In genomic region chr20:56766528-56766927, GRCh38 we compare ENCODE assay signal across 24 cellular contexts.
"Had no signal": no experiment of that assay in that cellular context is flagged by ENCODE, and none has a peak within 500 bp of the region (broad histone marks: within the 10 kb centered on the region; RNA-seq: fewer than 3 reads in every experiment).

No MANE protein-coding gene starts in this region.

- H3K27me3 Mint-ChIP-seq: activated CD4-positive, alpha-beta memory T cell treated with anti-CD3 and anti-CD28 coated beads for 36 hours; dendritic cell treated with granulocyte-macrophage colony-stimulating factor and Interleukin-4, amounts not matched to agents 40 ng/mL and 50 ng/mL, for 4 days; T-helper 17 cell had no signal

- H3K4me1 Mint-ChIP-seq: brain, natural killer cell, T-helper 17 cell had no signal

- H3K27ac Mint-ChIP-seq: activated CD4-positive, alpha-beta memory T cell treated with anti-CD3 and anti-CD28 coated beads for 36 hours; activated T-cell treated with anti-CD3 and anti-CD28 coated beads, Interleukin-2, amount 50 U/mL, for 72 hours; dendritic cell treated with granulocyte-macrophage colony-stimulating factor and Interleukin-4, amounts not matched to agents 40 ng/mL and 50 ng/mL, for 4 days; natural killer cell; T-helper 17 cell had no signal

- H3K36me3 ChIP-seq: gastroesophageal sphincter, heart left ventricle, neutrophil, ovary, prostate gland, upper lobe of left lung had no signal

- DNase-seq: activated CD4-positive, alpha-beta memory T cell treated with anti-CD3 and anti-CD28 coated beads for 36 hours; activated CD4-positive, alpha-beta T cell treated with anti-CD3 and anti-CD28 coated beads for 48 hours; activated CD4-positive, CD25-positive, alpha-beta regulatory T cell; activated effector memory CD4-positive, alpha-beta T cell treated with anti-CD3 and anti-CD28 coated beads, Interleukin-2, amount 50 U/mL, for 16 hours; activated naive CD4-positive, alpha-beta T cell treated with anti-CD3 and anti-CD28 coated beads, Interleukin-2, amount 50 U/mL, for 16 hours; activated T-cell treated with anti-CD3 and anti-CD28 coated beads, Interleukin-2, amount 50 U/mL, for 72 hours; anterior cingulate cortex; effector CD4-positive, alpha-beta T cell; erythroblast; heart left ventricle; left cardiac atrium; midbrain; natural killer cell; ovary; stimulated activated CD4-positive, alpha-beta T cell treated with anti-CD3 and anti-CD28 coated beads, Interleukin-4, amount 100 ng/mL, for 1 hour; stimulated activated naive CD4-positive, alpha-beta T cell; T-helper 17 cell; testis; upper lobe of left lung had no signal

- H3K4me1 ChIP-seq: gastroesophageal sphincter, heart left ventricle, prostate gland, testis had no signal

- H3K27me3 ChIP-seq: ovary, testis, upper lobe of left lung had no signal

- H3K36me3 Mint-ChIP-seq: activated CD4-positive, alpha-beta memory T cell treated with anti-CD3 and anti-CD28 coated beads for 36 hours; brain; natural killer cell had no signal

- H3K4me3 Mint-ChIP-seq: activated CD4-positive, alpha-beta memory T cell treated with anti-CD3 and anti-CD28 coated beads for 36 hours; activated T-cell treated with anti-CD3 and anti-CD28 coated beads, Interleukin-2, amount 50 U/mL, for 72 hours; dendritic cell treated with granulocyte-macrophage colony-stimulating factor and Interleukin-4, amounts not matched to agents 40 ng/mL and 50 ng/mL, for 4 days; natural killer cell; T-helper 17 cell had no signal

- H3K9me3 Mint-ChIP-seq: activated CD4-positive, alpha-beta memory T cell treated with anti-CD3 and anti-CD28 coated beads for 36 hours; activated T-cell treated with anti-CD3 and anti-CD28 coated beads, Interleukin-2, amount 50 U/mL, for 72 hours; dendritic cell treated with granulocyte-macrophage colony-stimulating factor and Interleukin-4, amounts not matched to agents 40 ng/mL and 50 ng/mL, for 4 days; natural killer cell had no signal

- H3K4me3 ChIP-seq: gastroesophageal sphincter, heart left ventricle, ovary, prostate gland, testis, upper lobe of left lung had no signal

- H3K27ac ChIP-seq: gastroesophageal sphincter, heart left ventricle, neutrophil, ovary, prostate gland, testis, upper lobe of left lung had no signal

- ATAC-seq: activated T-cell treated with anti-CD3 and anti-CD28 coated beads, Interleukin-2, amount 50 U/mL, for 72 hours; gastroesophageal sphincter; heart left ventricle; left cardiac atrium; natural killer cell; T-helper 17 cell had no signal

- H3K9me3 ChIP-seq: gastroesophageal sphincter, heart left ventricle, neutrophil, ovary, prostate gland, testis, upper lobe of left lung had no signal
